ENCODE assay signal across 15 cellular contexts in the genomic region with DNA sequence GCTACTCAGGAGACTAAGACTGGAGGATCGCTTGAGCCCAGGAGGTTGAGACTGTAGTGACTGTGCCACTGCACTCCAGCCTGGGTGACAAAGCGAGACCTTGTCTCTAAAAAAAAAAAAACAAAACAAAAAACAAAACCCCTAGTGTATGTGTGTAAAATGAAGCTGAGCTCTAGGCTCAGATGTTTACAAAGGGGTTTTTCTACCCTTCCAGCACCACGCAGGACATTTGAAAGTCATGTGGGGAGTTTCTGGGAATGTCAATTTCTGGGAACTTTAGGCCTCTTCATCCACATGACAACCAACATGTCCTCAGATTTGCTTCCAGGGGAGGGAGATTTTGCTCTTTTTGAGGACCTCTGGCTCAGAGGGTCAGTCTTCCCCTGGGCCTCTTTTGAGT. TPM values are rescaled to one million over a fixed set of nuclear protein-coding genes. Genes with fewer than 3 reads are reported as not detected.
"Had no signal": no experiment of that assay in that cellular context is flagged by ENCODE, and none has a peak within 500 bp of the region (broad histone marks: within the 10 kb centered on the region; RNA-seq: fewer than 3 reads in every experiment).

No MANE protein-coding gene starts in this region.

- H3K4me1 Mint-ChIP-seq: activated B cell treated with CpG ODN at 0.5 μM for 24 hours; activated naive CD8-positive, alpha-beta T cell treated with anti-CD3 and anti-CD28 coated beads, Interleukin-2, amount 50 U/mL, for 24 hours; brain; natural killer cell had no signal

- H3K36me3 Mint-ChIP-seq: activated CD4-positive, alpha-beta memory T cell treated with anti-CD3 and anti-CD28 coated beads for 36 hours; brain; natural killer cell had no signal

- H3K27ac ChIP-seq: esophagus squamous epithelium, left lung, prostate gland, right atrium auricular region, suprapubic skin, uterus had no signal

- H3K27ac Mint-ChIP-seq: activated B cell treated with CpG ODN at 0.5 μM for 24 hours; activated CD4-positive, alpha-beta memory T cell treated with anti-CD3 and anti-CD28 coated beads for 36 hours; activated naive CD8-positive, alpha-beta T cell treated with anti-CD3 and anti-CD28 coated beads, Interleukin-2, amount 50 U/mL, for 24 hours; brain; effector memory CD8-positive, alpha-beta T cell; natural killer cell; stimulated activated naive CD8-positive, alpha-beta T cell treated with anti-CD3 and anti-CD28 coated beads, Interleukin-15, Interleukin-2, amounts not matched to agents 100 ng/mL and 50 ng/mL, for 24 hours had no signal

- H3K4me3 Mint-ChIP-seq: activated B cell treated with CpG ODN at 0.5 μM for 24 hours; activated CD4-positive, alpha-beta memory T cell treated with anti-CD3 and anti-CD28 coated beads for 36 hours; activated naive CD8-positive, alpha-beta T cell treated with anti-CD3 and anti-CD28 coated beads, Interleukin-2, amount 50 U/mL, for 24 hours; brain; effector memory CD8-positive, alpha-beta T cell; natural killer cell; stimulated activated naive CD8-positive, alpha-beta T cell treated with anti-CD3 and anti-CD28 coated beads, Interleukin-15, Interleukin-2, amounts not matched to agents 100 ng/mL and 50 ng/mL, for 24 hours had no signal

- DNase-seq: esophagus squamous epithelium; left lung; stimulated activated CD4-positive, alpha-beta T cell treated with anti-CD3 and anti-CD28 coated beads, Interleukin-1b, Interleukin-23, amount 100 ng/mL, for 48 hours; uterus had no signal

- H3K9me3 Mint-ChIP-seq: activated B cell treated with CpG ODN at 0.5 μM for 24 hours; activated CD4-positive, alpha-beta memory T cell treated with anti-CD3 and anti-CD28 coated beads for 36 hours; activated naive CD8-positive, alpha-beta T cell treated with anti-CD3 and anti-CD28 coated beads, Interleukin-2, amount 50 U/mL, for 24 hours; effector memory CD8-positive, alpha-beta T cell; natural killer cell; stimulated activated naive CD8-positive, alpha-beta T cell treated with anti-CD3 and anti-CD28 coated beads, Interleukin-15, Interleukin-2, amounts not matched to agents 100 ng/mL and 50 ng/mL, for 24 hours had no signal

RNA-seq across cellular contexts. Expression of a gene that starts 42.4 kb away (rescaled TPM):
- total RNA-seq: activated B cell treated with CpG ODN at 0.5 μM for 24 hours, natural killer cell, osteoblast had no signal

RNA-seq across cellular contexts. Expression of a gene that starts 44.9 kb away (rescaled TPM):
- total RNA-seq: activated B cell treated with CpG ODN at 0.5 μM for 24 hours, natural killer cell, osteoblast had no signal
